In genomic region chr1:109959974-109960744, GRCh38 we compare ENCODE assay signal across 9 cellular contexts. TPM values are rescaled to one million over a fixed set of nuclear protein-coding genes. Genes with fewer than 3 reads are reported as not detected.
DNase-seq lines count a peak whose midpoint lies in the region; ATAC-seq and TF ChIP-seq lines count a peak whose summit lies in the region.
"Had no signal": no experiment of that assay in that cellular context is flagged by ENCODE, and none has a peak within 500 bp of the region (broad histone marks: within the 10 kb centered on the region; RNA-seq: fewer than 3 reads in every experiment).

No MANE protein-coding gene starts in this region.

- no peaks in the 10 kb centered on the region for H3K4me1 ChIP-seq in adrenal gland (replicated peaks in 1 of 2)

- 71 to 79% (median 76%) methylated on average over 7 of the region's 7 CpGs for WGBS in adrenal gland, 4 donors

- H3K4me3 ChIP-seq in LNCaP clone FGC (ENCODE audit: low read depth, low read length) (no peak overlapping the region), adrenal gland (no peak overlapping the region)

- H3K36me3 Mint-ChIP-seq in WTC11, result no peaks in the 10 kb centered on the region

- intact Hi-C loops in left colon (cut with DNase I, micrococcal nuclease) (no loop called here), adrenal gland (cut with DNase I) (no loop called here)

- H3K9me3 Mint-ChIP-seq in WTC11, result peaks cover 4% of the 10 kb centered on the region

- H3K27me3 ChIP-seq in adrenal gland, result no peaks in the 10 kb centered on the region
- H3K27me3 ChIP-seq: neutrophil had no signal

- H3K36me3 ChIP-seq in adrenal gland (replicated peaks in 1 of 2), result no peaks in the 10 kb centered on the region
- H3K36me3 ChIP-seq: neutrophil had no signal

- H3K27ac ChIP-seq in adrenal gland, result peak overlapping the region in 1 of 5 donors; percentile 7
- H3K27ac ChIP-seq: neutrophil had no signal

- peaks cover 73% of the 10 kb centered on the region for H3K27me3 Mint-ChIP-seq in WTC11 (ENCODE audit: low read depth)

- H3K9me3 ChIP-seq in adrenal gland (replicated peaks in 1 of 3), result no peaks in the 10 kb centered on the region
- H3K9me3 ChIP-seq: neutrophil had no signal

- H3K27ac Mint-ChIP-seq in WTC11, result peak overlapping the region; percentile 50

- CTCF ChIA-PET in WTC11 (lab: Charles Lee), result interaction anchor here (0.5 to 5.8 kb wide), 11 partner anchors 20 to 320 kb away, joined by 3 to 51 read pairs (median 4); partner anchors contain the start of gene AHCYL1

- POLR2A ChIA-PET in WTC11 (lab: Charles Lee), result interaction anchor here (0.6 to 2.1 kb wide), 4 partner anchors 11 to 24 kb away, joined by 3 to 10 read pairs (median 6); partner anchors contain the start of gene AHCYL1

- DNase-seq in AG08395 (ENCODE audit: low spot score) (peak; percentile 87), LNCaP clone FGC (ENCODE audit: low read depth) (peak; percentile 82), WTC11 (ENCODE audit: low spot score) (peak; percentile 26), left colon (no peak), C1 segment of cervical spinal cord (lab: John Stamatoyannopoulos, UW) (no peak), NCI-H524 (lab: John Stamatoyannopoulos, UW) (no peak), adrenal gland (no peak)

- TF ChIP-seq CTCF in LNCaP clone FGC (IDR thresholded peaks at IDR 0.05; ENCODE audit: control insufficient read depth, extremely low read depth, insufficient read depth), result peak; percentile 30
- TF ChIP-seq CTCF in WTC11 (IDR thresholded peaks at IDR 0.05), result no peak
- TF ChIP-seq CTCF in adrenal gland (IDR thresholded peaks at IDR 0.05), result no peak

- TF ChIP-seq POLR2A in adrenal gland (IDR thresholded peaks at IDR 0.05), result no peak

- peaks cover 36% of the 10 kb centered on the region for H3K4me1 Mint-ChIP-seq in WTC11

- H3K4me3 Mint-ChIP-seq in WTC11, result peak overlapping the region; percentile 11

- ATAC-seq in WTC11, result peak; percentile 93
- ATAC-seq in left colon, result peak; percentile 37
- ATAC-seq in HG03175 (IDR thresholded peaks at IDR 0.05; ENCODE audit: unreplicated experiment), result no peak

TF ChIP-seq in WTC11, 78 proteins besides CTCF, POLR2A, EP300 and RAD21:
- TF ChIP-seq GABPB1 (CRISPR knock-in tag; IDR thresholded peaks at IDR 0.05), result peak; percentile 88
- TF ChIP-seq, protein P1, sequence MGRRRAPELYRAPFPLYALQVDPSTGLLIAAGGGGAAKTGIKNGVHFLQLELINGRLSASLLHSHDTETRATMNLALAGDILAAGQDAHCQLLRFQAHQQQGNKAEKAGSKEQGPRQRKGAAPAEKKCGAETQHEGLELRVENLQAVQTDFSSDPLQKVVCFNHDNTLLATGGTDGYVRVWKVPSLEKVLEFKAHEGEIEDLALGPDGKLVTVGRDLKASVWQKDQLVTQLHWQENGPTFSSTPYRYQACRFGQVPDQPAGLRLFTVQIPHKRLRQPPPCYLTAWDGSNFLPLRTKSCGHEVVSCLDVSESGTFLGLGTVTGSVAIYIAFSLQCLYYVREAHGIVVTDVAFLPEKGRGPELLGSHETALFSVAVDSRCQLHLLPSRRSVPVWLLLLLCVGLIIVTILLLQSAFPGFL (CRISPR knock-in tag; IDR thresholded peaks at IDR 0.05; ENCODE audit: borderline replicate concordance), result no peak
- TF ChIP-seq, protein P2, sequence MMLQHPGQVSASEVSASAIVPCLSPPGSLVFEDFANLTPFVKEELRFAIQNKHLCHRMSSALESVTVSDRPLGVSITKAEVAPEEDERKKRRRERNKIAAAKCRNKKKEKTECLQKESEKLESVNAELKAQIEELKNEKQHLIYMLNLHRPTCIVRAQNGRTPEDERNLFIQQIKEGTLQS (CRISPR knock-in tag; conservative IDR thresholded peaks at IDR 0.05), result no peak

RNA-seq across cellular contexts. Expression of gene AHCYL1, which starts 24.4 kb away (rescaled TPM):
- total RNA-seq in WTC11 (2021), result 92.1 to 99.4 TPM (median 98.6 TPM) in 3 replicates
- total RNA-seq in left colon, result 10 to 100 TPM; 90.7 to 95.1 TPM
- total RNA-seq in adrenal gland, result 100 to 1,000 TPM in 5 of 8 donors, 10 to 100 TPM in 3; 60.7 to 147 (median 114) TPM
- polyA plus RNA-seq in adrenal gland, result 100 to 1,000 TPM in 1 of 3 donors, 10 to 100 TPM in 2; 33.5 to 172 (median 37.7) TPM

RNA-seq across cellular contexts. Expression of gene CSF1, which starts 49.5 kb away (rescaled TPM):
- total RNA-seq in WTC11 (2021) (2.5 to 3.3 TPM (median 3.0 TPM) in 3 replicates), left colon (10 to 100 TPM in 1 of 2 donors, 1 to 10 TPM in 1; 9.5 to 20.2 TPM), adrenal gland (100 to 1,000 TPM in 6 of 8 donors, 10 to 100 TPM in 2; 34.9 to 295 (median 116) TPM)
- polyA plus RNA-seq in adrenal gland, result 10 to 100 TPM; 23.3 to 26.5 (median 24.5) TPM

Comparison
In these comparisons a context has a peak if more than half of its experiments do, and no peak if none do; other contexts are left out.
1. DNase-seq: peak in AG08395 (single experiment), LNCaP clone FGC (single experiment) and WTC11 (single experiment); none in left colon (0 of 2), C1 segment of cervical spinal cord (0 of 14), NCI-H524 (0 of 2) and adrenal gland (0 of 7).